Comparison of ENCODE assay signal across 15 cellular contexts in genomic region chr10:69766161-69766910, GRCh38. TPM values are rescaled to one million over a fixed set of nuclear protein-coding genes. Genes with fewer than 3 reads are reported as not detected.
DNase-seq lines count a peak whose midpoint lies in the region; ATAC-seq, FAIRE-seq and TF ChIP-seq lines count a peak whose summit lies in the region.
"Had no signal": no experiment of that assay in that cellular context is flagged by ENCODE, and none has a peak within 500 bp of the region (broad histone marks: within the 10 kb centered on the region; RNA-seq: fewer than 3 reads in every experiment).

No MANE protein-coding gene starts in this region.

- H3K4me1 ChIP-seq in K562 (replicated peaks in 1 of 2; ENCODE audit: control insufficient read depth in 2 of 2, insufficient read depth in 2 of 2, low read length in 2 of 2) (no peaks in the 10 kb centered on the region), heart right ventricle (peaks cover 0 to 31% (median 7%) of the 10 kb centered on the region in 9 donors)
- H3K4me1 ChIP-seq in effector memory CD4-positive, alpha-beta T cell (ENCODE audit: control insufficient read depth, insufficient read depth, low read length, poor library complexity, severe bottlenecking) = no peaks in the 10 kb centered on the region

- BruUV-seq in K562 (replicated peaks; lab: Mats Ljungman, UMichigan) = no TSS peak

- no peaks in the 10 kb centered on the region for H3K9me1 ChIP-seq in K562 (ENCODE audit: control insufficient read depth, insufficient read depth, low read length)

- no peak overlapping the region for H3K4me2 ChIP-seq in K562 (ENCODE audit: insufficient read depth, low read length)

- DNase-seq in EH (ENCODE audit: low read depth) (peak; percentile 6), K562 (ENCODE audit: extremely low read depth in 1 of 4, low spot score in 3 of 4) (no peak), heart right ventricle (peak; percentile 15 to 25), posterior vena cava (ENCODE audit: low spot score) (peak; percentile 41), NCI-H1048 (lab: John Stamatoyannopoulos, UW) (no peak), NCI-H2227 treated with DMSO at 0.1 percent for 48 hours (lab: John Stamatoyannopoulos, UW) (no peak)
- DNase-seq in effector memory CD4-positive, alpha-beta T cell = no peak
- DNase-seq: activated CD4-positive, alpha-beta T cell treated with anti-CD3 and anti-CD28 coated beads, Interleukin-2, amount 50 U/mL, for 1 hour; cerebellar nuclear complex; KG1; kidney; NCI-H2029 treated with DMSO at 0.1 percent for 48 hours; NCI-H524 had no signal

- no peak overlapping the region for H3K27ac ChIP-seq in K562 (ENCODE audit: extremely low read depth, low read depth, low read length)
- no peak overlapping the region for H3K27ac ChIP-seq in heart right ventricle
- H3K27ac ChIP-seq in effector memory CD4-positive, alpha-beta T cell (ENCODE audit: insufficient read depth, low read length, poor library complexity, severe bottlenecking) = no peak overlapping the region
- H3K27ac ChIP-seq: VCaP had no signal

- H3K9ac ChIP-seq in K562 (ENCODE audit: insufficient read depth in 1 of 2, low read depth in 2 of 2, low read length in 2 of 2) = no peak overlapping the region

- intact Hi-C loops in K562 (cut with micrococcal nuclease) = no loop called here
- intact Hi-C loops in heart right ventricle (cut with DNase I) = no loop called here
- intact Hi-C loops in posterior vena cava (cut with DNase I) = loop anchor here in 1 of 2 donors (10.0 kb wide), 1 partner anchor 1508 kb away; no protein-coding TSS in a partner anchor

- no peak overlapping the region for H2AFZ ChIP-seq in K562 (ENCODE audit: low read depth, low read length)

- CTCF ChIA-PET in K562 (lab: Yijun Ruan, JAX; ENCODE audit: low intra/inter-chr PET ratio) = no interaction called here

- no peaks in the 10 kb centered on the region for H3K36me3 ChIP-seq in K562 (ENCODE audit: control insufficient read depth, insufficient read depth, low read length)
- H3K36me3 ChIP-seq in heart right ventricle = no peaks in the 10 kb centered on the region
- H3K36me3 ChIP-seq in effector memory CD4-positive, alpha-beta T cell (ENCODE audit: control insufficient read depth, insufficient read depth, low read length) = no peaks in the 10 kb centered on the region

- no peak for TF ChIP-seq CTCF in K562 (IDR thresholded peaks at IDR 0.05 in 2 of 3, conservative IDR thresholded peaks at IDR 0.05 in 1 of 3; ENCODE audit: insufficient read depth in 2 of 3, low read depth in 1 of 3, low read length in 3 of 3)
- TF ChIP-seq CTCF in heart right ventricle (IDR thresholded peaks at IDR 0.05) = no peak

- no peak for TF ChIP-seq RAD21 in K562 (CRISPR knock-in tag; conservative IDR thresholded peaks at IDR 0.05 in 1 of 2, IDR thresholded peaks at IDR 0.05 in 1 of 2)

- H3K4me3 ChIP-seq in K562 (no peak overlapping the region), heart right ventricle (no peak overlapping the region)
- no peak overlapping the region for H3K4me3 ChIP-seq in effector memory CD4-positive, alpha-beta T cell (ENCODE audit: insufficient read depth, low read depth, low read length, poor library complexity, severe bottlenecking)

- in situ Hi-C loops in K562 (cut with MboI) = no loop called here

- ATAC-seq in K562 (peak; percentile 32; the same call in 2 of the 3 replicates), heart right ventricle (peak in 7 of 8 donors; percentile 51 to 83 (median 78))

- TF ChIP-seq POLR2A in K562 (conservative IDR thresholded peaks at IDR 0.05) = no peak

- no peak for TF ChIP-seq EP300 in K562 (IDR thresholded peaks at IDR 0.05; ENCODE audit: low read length)

- WGBS in K562 (ENCODE audit: insufficient coverage, low coverage, missing lambda C conversion rate) = under 1% methylated on average over 10 of the region's 10 CpGs
- WGBS in heart right ventricle, 2 donors = 66 to 69% methylated on average over 10 of the region's 10 CpGs

- H4K20me1 ChIP-seq in K562 (replicated peaks; ENCODE audit: control insufficient read depth, insufficient read depth, low read length) = peaks cover 6% of the 10 kb centered on the region; the same call in 1 of the 2 replicates

- H3K27me3 ChIP-seq in K562 (ENCODE audit: control insufficient read depth in 2 of 2, insufficient read depth in 2 of 2, low read length in 2 of 2) (peaks cover 3 to 51% of the 10 kb centered on the region in 2 experiments; a peak in 3 of 5 replicates), heart right ventricle (peaks cover 0 to 13% (median 0%) of the 10 kb centered on the region in 7 donors)
- no peaks in the 10 kb centered on the region for H3K27me3 ChIP-seq in effector memory CD4-positive, alpha-beta T cell (replicated peaks; ENCODE audit: control insufficient read depth, insufficient read depth, low read length, poor library complexity, severe bottlenecking)

- FAIRE-seq in K562 (lab: Jason Lieb, UNC) = no peak
- FAIRE-seq: kidney had no signal

- POLR2A ChIA-PET in K562 (lab: Yijun Ruan, JAX) = interaction anchor here (0.6 kb wide), 2 partner anchors 70 to 1000 kb away, joined by 3 read pairs; no protein-coding TSS in a partner anchor

- H3K79me2 ChIP-seq in K562 (ENCODE audit: control insufficient read depth, insufficient read depth, low read length) = no peaks in the 10 kb centered on the region

- H3K9me3 ChIP-seq in K562 (replicated peaks; ENCODE audit: control insufficient read depth, insufficient read depth, low read depth, low read length) = no peaks in the 10 kb centered on the region
- no peaks in the 10 kb centered on the region for H3K9me3 ChIP-seq in heart right ventricle
- no peaks in the 10 kb centered on the region for H3K9me3 ChIP-seq in effector memory CD4-positive, alpha-beta T cell (ENCODE audit: control insufficient read depth, low read length)

TF ChIP-seq in K562, 482 proteins besides CTCF, POLR2A, EP300 and RAD21:
- TF ChIP-seq SMAD4 (CRISPR knock-in tag; conservative IDR thresholded peaks at IDR 0.05) (no peak), ZFP36 (IDR thresholded peaks at IDR 0.05; ENCODE audit: low read depth, low read length, partially characterized antibody) (peak; percentile 68), PPARD (CRISPR knock-in tag; IDR thresholded peaks at IDR 0.05) (no peak), NR3C1 (CRISPR knock-in tag; IDR thresholded peaks at IDR 0.05) (no peak), BRD9 (IDR thresholded peaks at IDR 0.05; ENCODE audit: low read depth, partially characterized antibody) (no peak), SPI1 (IDR thresholded peaks at IDR 0.05; ENCODE audit: borderline replicate concordance, low read depth, low read length) (no peak), CBFB (CRISPR knock-in tag; IDR thresholded peaks at IDR 0.05) (no peak), ZNF449 (CRISPR knock-in tag; IDR thresholded peaks at IDR 0.05) (no peak), RBM25 (IDR thresholded peaks at IDR 0.05; ENCODE audit: low read depth, low read length, severe bottlenecking) (peak; percentile 54), BCOR (IDR thresholded peaks at IDR 0.05) (0 out of 2 replicates have a peak, but pooled peaks have one; percentile 19)
- TF ChIP-seq, protein P1, sequence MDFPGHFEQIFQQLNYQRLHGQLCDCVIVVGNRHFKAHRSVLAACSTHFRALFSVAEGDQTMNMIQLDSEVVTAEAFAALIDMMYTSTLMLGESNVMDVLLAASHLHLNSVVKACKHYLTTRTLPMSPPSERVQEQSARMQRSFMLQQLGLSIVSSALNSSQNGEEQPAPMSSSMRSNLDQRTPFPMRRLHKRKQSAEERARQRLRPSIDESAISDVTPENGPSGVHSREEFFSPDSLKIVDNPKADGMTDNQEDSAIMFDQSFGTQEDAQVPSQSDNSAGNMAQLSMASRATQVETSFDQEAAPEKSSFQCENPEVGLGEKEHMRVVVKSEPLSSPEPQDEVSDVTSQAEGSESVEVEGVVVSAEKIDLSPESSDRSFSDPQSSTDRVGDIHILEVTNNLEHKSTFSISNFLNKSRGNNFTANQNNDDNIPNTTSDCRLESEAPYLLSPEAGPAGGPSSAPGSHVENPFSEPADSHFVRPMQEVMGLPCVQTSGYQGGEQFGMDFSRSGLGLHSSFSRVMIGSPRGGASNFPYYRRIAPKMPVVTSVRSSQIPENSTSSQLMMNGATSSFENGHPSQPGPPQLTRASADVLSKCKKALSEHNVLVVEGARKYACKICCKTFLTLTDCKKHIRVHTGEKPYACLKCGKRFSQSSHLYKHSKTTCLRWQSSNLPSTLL (IDR thresholded peaks at IDR 0.05) = no peak

RNA-seq across cellular contexts. Expression of gene COL13A1, which starts 35.4 kb away (rescaled TPM):
- total RNA-seq in K562 (2011; cell fraction: chromatin; rRNA removed; ENCODE audit: low replicate concordance) = not detected in 2 replicates
- not detected in 2 replicates for total RNA-seq in K562 (2011; cell fraction: nucleolus; rRNA removed)
- total RNA-seq in K562 (2011; cell fraction: nucleoplasm; rRNA removed) = not detected in 2 replicates
- total RNA-seq in K562 (2014; rRNA removed) (not detected in 2 replicates), K562 (2014; rRNA removed; fragmentation: Illumina TruSeq; extraction: Trizol) (not detected in 2 replicates), K562 (2015; rRNA removed; fragmentation: Illumina TruSeq; extraction: Trizol) (not detected in 2 replicates), K562 (2021) (not detected in 2 replicates), heart right ventricle (1 to 10 TPM in 9 of 10 donors, under 1 TPM in 1; 0.70 to 6.8 (median 2.9) TPM), posterior vena cava (1 to 10 TPM in 1 of 2 donors, under 1 TPM in 1; 0.48 to 1.3 TPM)
- polyA plus RNA-seq in K562 (2011; rRNA removed) (not detected in 2 replicates), K562 (2014; fragmentation: Illumina TruSeq; extraction: Trizol) (not detected in 2 replicates), K562 (2014; fragmentation: Nextera tagmentation; extraction: Ambion mirVana) (not detected), K562 (2014; rRNA removed) (not detected in 2 replicates), heart right ventricle (1 to 10 TPM; 2.1 to 2.5 TPM)
- not detected in 2 replicates for polyA plus RNA-seq in K562 (2011; cell fraction: cytosol; rRNA removed)
- polyA plus RNA-seq in K562 (2011; cell fraction: nucleus; rRNA removed) = not detected in 2 replicates
- not detected in 2 replicates for polyA plus RNA-seq in K562 (2012)
- polyA minus RNA-seq in K562 (2011; rRNA and poly(A)+ RNA removed) = not detected in 2 replicates
- not detected in 2 replicates for polyA minus RNA-seq in K562 (2011; cell fraction: cytosol; rRNA and poly(A)+ RNA removed)
- polyA minus RNA-seq in K562 (2011; cell fraction: nucleus; rRNA and poly(A)+ RNA removed) = not detected in 2 replicates
- total RNA-seq: T-helper 1 cell treated with Interleukin-12 subunit alpha and Interleukin-12 subunit beta and Interleukin-4 antibody, amounts not matched to agents 30 ng/mL and 1 ng/mL, for 36 hours had no signal

Comparison
In these comparisons a context has a peak if more than half of its experiments do, and no peak if none do; other contexts are left out.
1. DNase-seq: peak in EH (single experiment), heart right ventricle (2 of 2) and posterior vena cava (single experiment); none in K562 (0 of 4), NCI-H1048 (single experiment), effector memory CD4-positive, alpha-beta T cell (0 of 3) and NCI-H2227 treated with DMSO at 0.1 percent for 48 hours (single experiment).